ENCODE assay signal across 1 cellular context in the genomic region with DNA sequence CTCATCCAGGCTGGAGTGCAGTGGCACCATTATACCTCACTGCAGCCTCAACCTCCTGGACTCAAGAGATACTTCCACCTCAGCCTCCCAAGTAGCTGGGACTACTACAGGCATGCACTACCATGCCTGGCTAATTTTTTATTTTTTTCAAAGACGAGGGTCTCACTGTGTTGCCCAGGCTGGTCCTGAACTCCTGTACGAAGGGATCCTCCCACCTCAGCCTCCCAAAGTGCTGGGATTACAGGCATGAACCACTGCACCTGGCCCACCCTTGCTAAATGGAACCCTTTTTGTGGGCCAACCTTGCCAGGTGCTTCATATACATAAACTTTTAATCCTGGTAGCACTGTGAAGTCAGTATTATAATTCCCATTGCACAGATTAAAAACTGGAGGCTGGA.
TF ChIP-seq lines count a peak whose summit lies in the region.

No MANE protein-coding gene starts in this region.

TF ChIP-seq in WTC11, 78 proteins besides CTCF, POLR2A, EP300 and RAD21 (continued from another document):
- TF ChIP-seq, protein P1, sequence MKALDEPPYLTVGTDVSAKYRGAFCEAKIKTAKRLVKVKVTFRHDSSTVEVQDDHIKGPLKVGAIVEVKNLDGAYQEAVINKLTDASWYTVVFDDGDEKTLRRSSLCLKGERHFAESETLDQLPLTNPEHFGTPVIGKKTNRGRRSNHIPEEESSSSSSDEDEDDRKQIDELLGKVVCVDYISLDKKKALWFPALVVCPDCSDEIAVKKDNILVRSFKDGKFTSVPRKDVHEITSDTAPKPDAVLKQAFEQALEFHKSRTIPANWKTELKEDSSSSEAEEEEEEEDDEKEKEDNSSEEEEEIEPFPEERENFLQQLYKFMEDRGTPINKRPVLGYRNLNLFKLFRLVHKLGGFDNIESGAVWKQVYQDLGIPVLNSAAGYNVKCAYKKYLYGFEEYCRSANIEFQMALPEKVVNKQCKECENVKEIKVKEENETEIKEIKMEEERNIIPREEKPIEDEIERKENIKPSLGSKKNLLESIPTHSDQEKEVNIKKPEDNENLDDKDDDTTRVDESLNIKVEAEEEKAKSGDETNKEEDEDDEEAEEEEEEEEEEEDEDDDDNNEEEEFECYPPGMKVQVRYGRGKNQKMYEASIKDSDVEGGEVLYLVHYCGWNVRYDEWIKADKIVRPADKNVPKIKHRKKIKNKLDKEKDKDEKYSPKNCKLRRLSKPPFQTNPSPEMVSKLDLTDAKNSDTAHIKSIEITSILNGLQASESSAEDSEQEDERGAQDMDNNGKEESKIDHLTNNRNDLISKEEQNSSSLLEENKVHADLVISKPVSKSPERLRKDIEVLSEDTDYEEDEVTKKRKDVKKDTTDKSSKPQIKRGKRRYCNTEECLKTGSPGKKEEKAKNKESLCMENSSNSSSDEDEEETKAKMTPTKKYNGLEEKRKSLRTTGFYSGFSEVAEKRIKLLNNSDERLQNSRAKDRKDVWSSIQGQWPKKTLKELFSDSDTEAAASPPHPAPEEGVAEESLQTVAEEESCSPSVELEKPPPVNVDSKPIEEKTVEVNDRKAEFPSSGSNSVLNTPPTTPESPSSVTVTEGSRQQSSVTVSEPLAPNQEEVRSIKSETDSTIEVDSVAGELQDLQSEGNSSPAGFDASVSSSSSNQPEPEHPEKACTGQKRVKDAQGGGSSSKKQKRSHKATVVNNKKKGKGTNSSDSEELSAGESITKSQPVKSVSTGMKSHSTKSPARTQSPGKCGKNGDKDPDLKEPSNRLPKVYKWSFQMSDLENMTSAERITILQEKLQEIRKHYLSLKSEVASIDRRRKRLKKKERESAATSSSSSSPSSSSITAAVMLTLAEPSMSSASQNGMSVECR (CRISPR knock-in tag; IDR thresholded peaks at IDR 0.05; ENCODE audit: borderline replicate concordance): no peak
